In the genomic region with DNA sequence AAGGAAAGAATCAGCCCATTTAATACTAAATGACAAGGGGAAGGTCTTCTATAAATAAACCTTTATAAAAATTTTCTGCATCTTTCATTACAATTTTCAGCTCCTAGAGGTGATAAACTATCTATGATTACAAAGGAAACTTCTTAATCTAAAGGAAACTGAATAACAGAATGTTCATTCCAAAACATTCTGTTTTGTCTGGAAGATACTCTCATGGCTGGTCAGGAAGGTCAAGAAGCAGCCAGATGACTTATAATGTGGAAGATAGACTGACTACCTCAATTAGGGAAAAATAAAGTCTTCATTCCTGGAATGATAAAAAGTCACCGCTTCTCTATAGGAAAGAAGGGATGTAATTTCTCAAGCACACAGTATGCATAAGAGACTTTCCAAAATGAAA, we compare ENCODE assay signal across 7 cellular contexts.
"Had no signal": no experiment of that assay in that cellular context is flagged by ENCODE, and none has a peak within 500 bp of the region (broad histone marks: within the 10 kb centered on the region; RNA-seq: fewer than 3 reads in every experiment).

No MANE protein-coding gene starts in this region.

- DNase-seq: H9, HCEC 1CT had no signal

- H3K4me3 ChIP-seq: GM23338 had no signal

- H3K27me3 Mint-ChIP-seq: IgD-negative memory B cell had no signal

- H3K9me3 Mint-ChIP-seq: GM23338, H9, IgD-negative memory B cell had no signal

- H3K4me3 Mint-ChIP-seq: GM23338, H9, IgD-negative memory B cell had no signal

- ATAC-seq: GM23338 had no signal

- H3K27ac Mint-ChIP-seq: GM23338, H9, IgD-negative memory B cell had no signal

- FAIRE-seq: H1, H54, HTR-8/SVneo had no signal

- H3K4me2 ChIP-seq: GM23338 had no signal

- H2AFZ ChIP-seq: GM23338 had no signal
